8 cellular contexts compared by ENCODE assay signal in genomic region chr20:53652859-53653520, GRCh38. TPM values are rescaled to one million over a fixed set of nuclear protein-coding genes. Genes with fewer than 3 reads are reported as not detected.
A peak's percentile ranks its signal among the peaks of the same experiment; 100 is the strongest.
DNase-seq lines count a peak whose midpoint lies in the region; ATAC-seq and TF ChIP-seq lines count a peak whose summit lies in the region.

No MANE protein-coding gene starts in this region.

- CTCF ChIA-PET in MCF 10A (lab: Yijun Ruan, JAX): interaction anchor here (0.6 to 0.9 kb wide), 4 partner anchors 10 to 449 kb away, joined by 3 to 4 read pairs (median 3); no protein-coding TSS in a partner anchor
- CTCF ChIA-PET in activated CD4-positive, alpha-beta memory T cell treated with anti-CD3 and anti-CD28 coated beads for 36 hours (lab: Charles Lee): interaction anchor here (1.1 to 1.7 kb wide), 3 partner anchors 43 to 292 kb away, joined by 3 to 6 read pairs (median 3); no protein-coding TSS in a partner anchor

- H3K36me3 ChIP-seq in breast epithelium (no peaks in the 10 kb centered on the region), lower lobe of right lung (no peaks in the 10 kb centered on the region)

- no peaks in the 10 kb centered on the region for H3K36me3 Mint-ChIP-seq in MCF 10A (ENCODE audit: insufficient read depth, unreplicated experiment)
- no peaks in the 10 kb centered on the region for H3K36me3 Mint-ChIP-seq in activated CD4-positive, alpha-beta memory T cell treated with anti-CD3 and anti-CD28 coated beads for 36 hours

- H3K4me1 Mint-ChIP-seq in MCF 10A (ENCODE audit: insufficient read depth, unreplicated experiment): peaks cover 23% of the 10 kb centered on the region
- H3K4me1 Mint-ChIP-seq in activated CD4-positive, alpha-beta memory T cell treated with anti-CD3 and anti-CD28 coated beads for 36 hours (ENCODE audit: low read depth): peaks cover 51% of the 10 kb centered on the region

- POLR2A ChIA-PET in MCF 10A (lab: Yijun Ruan, JAX): interaction anchor here (0.7 to 1.8 kb wide), 4 partner anchors 10 to 175 kb away, joined by 3 to 10 read pairs (median 4); no protein-coding TSS in a partner anchor
- POLR2A ChIA-PET in activated CD4-positive, alpha-beta memory T cell treated with anti-CD3 and anti-CD28 coated beads for 36 hours (lab: Charles Lee): interaction anchor here (0.9 to 1.7 kb wide), 2 partner anchors 10 to 21 kb away, joined by 3 to 6 read pairs; no protein-coding TSS in a partner anchor

- peaks cover 3 to 13% of the 10 kb centered on the region in 2 donors for H3K4me1 ChIP-seq in breast epithelium
- peaks cover 58% of the 10 kb centered on the region for H3K4me1 ChIP-seq in lower lobe of right lung

- no peaks in the 10 kb centered on the region for H3K9me3 Mint-ChIP-seq in MCF 10A (ENCODE audit: unreplicated experiment)
- H3K9me3 Mint-ChIP-seq in activated CD4-positive, alpha-beta memory T cell treated with anti-CD3 and anti-CD28 coated beads for 36 hours: no peaks in the 10 kb centered on the region

- H3K27me3 ChIP-seq in breast epithelium (no peaks in the 10 kb centered on the region), lower lobe of right lung (ENCODE audit: low read depth) (no peaks in the 10 kb centered on the region)

- H3K27me3 Mint-ChIP-seq in MCF 10A (ENCODE audit: insufficient read depth, unreplicated experiment): no peaks in the 10 kb centered on the region
- no peaks in the 10 kb centered on the region for H3K27me3 Mint-ChIP-seq in activated CD4-positive, alpha-beta memory T cell treated with anti-CD3 and anti-CD28 coated beads for 36 hours

- H3K4me3 ChIP-seq in breast epithelium (no peak overlapping the region), lower lobe of right lung (no peak overlapping the region)

- no peak overlapping the region for H3K27ac Mint-ChIP-seq in MCF 10A (ENCODE audit: low read depth, unreplicated experiment)
- H3K27ac Mint-ChIP-seq in activated CD4-positive, alpha-beta memory T cell treated with anti-CD3 and anti-CD28 coated beads for 36 hours: peak overlapping the region; percentile 88

- H3K4me3 Mint-ChIP-seq in MCF 10A (ENCODE audit: unreplicated experiment): no peak overlapping the region
- peak overlapping the region; percentile 55 for H3K4me3 Mint-ChIP-seq in activated CD4-positive, alpha-beta memory T cell treated with anti-CD3 and anti-CD28 coated beads for 36 hours

- H3K9me3 ChIP-seq in breast epithelium: no peaks in the 10 kb centered on the region
- H3K9me3 ChIP-seq in lower lobe of right lung: no peaks in the 10 kb centered on the region

- no peak for TF ChIP-seq CTCF in breast epithelium (IDR thresholded peaks at IDR 0.05)
- TF ChIP-seq CTCF in MCF 10A (IDR thresholded peaks at IDR 0.05; ENCODE audit: unreplicated experiment): no peak
- TF ChIP-seq CTCF in lower lobe of right lung (IDR thresholded peaks at IDR 0.05): no peak

- no TSS peak for BruUV-seq in MCF 10A (replicated peaks; lab: Mats Ljungman, UMichigan)

- no peak for ATAC-seq in lower lobe of right lung
- ATAC-seq in GM21723 (IDR thresholded peaks at IDR 0.05; ENCODE audit: unreplicated experiment): no peak
- no peak for ATAC-seq in HG02870 (IDR thresholded peaks at IDR 0.05; ENCODE audit: unreplicated experiment)

- DNase-seq in breast epithelium (ENCODE audit: low spot score in 2 of 2) (no peak), MCF 10A (ENCODE audit: unreplicated experiment) (no peak), lower lobe of right lung (no peak), NCI-H2196 treated with DMSO at 0.1 percent for 48 hours (lab: John Stamatoyannopoulos, UW; ENCODE audit: unreplicated experiment) (no peak), middle frontal gyrus (ENCODE audit: extremely low spot score, low spot score) (no peak)
- no peak for DNase-seq in activated CD4-positive, alpha-beta memory T cell treated with anti-CD3 and anti-CD28 coated beads for 36 hours

- no peak for TF ChIP-seq POLR2A in breast epithelium (IDR thresholded peaks at IDR 0.05)

- intact Hi-C loops in breast epithelium (cut with DNase I; ENCODE audit: low total_unique reads): no loop called here
- intact Hi-C loops in MCF 10A (cut with micrococcal nuclease): no loop called here
- intact Hi-C loops in activated CD4-positive, alpha-beta memory T cell treated with anti-CD3 and anti-CD28 coated beads for 36 hours (cut with micrococcal nuclease): loop anchor here (1.0 to 2.0 kb wide), 2 partner anchors 10 to 58 kb away; no protein-coding TSS in a partner anchor
- intact Hi-C loops in lower lobe of right lung (cut with DNase I): no loop called here

- H3K27ac ChIP-seq in breast epithelium: peak overlapping the region; percentile 50 to 85
- peak overlapping the region; percentile 67 for H3K27ac ChIP-seq in lower lobe of right lung

RNA-seq across cellular contexts. Expression of gene ZNF217, which starts 59.4 kb away (rescaled TPM):
- total RNA-seq in breast epithelium: 10 to 100 TPM; 22.4 to 54.7 (median 48.3) TPM
- 42.9 and 49.3 TPM in 2 replicates for total RNA-seq in MCF 10A (2022)
- 10 to 100 TPM; 56.3 to 57.5 TPM for total RNA-seq in activated CD4-positive, alpha-beta memory T cell treated with anti-CD3 and anti-CD28 coated beads for 36 hours
- 44.8 TPM for total RNA-seq in lower lobe of right lung
